9 cellular contexts compared by ENCODE assay signal in the genomic region with DNA sequence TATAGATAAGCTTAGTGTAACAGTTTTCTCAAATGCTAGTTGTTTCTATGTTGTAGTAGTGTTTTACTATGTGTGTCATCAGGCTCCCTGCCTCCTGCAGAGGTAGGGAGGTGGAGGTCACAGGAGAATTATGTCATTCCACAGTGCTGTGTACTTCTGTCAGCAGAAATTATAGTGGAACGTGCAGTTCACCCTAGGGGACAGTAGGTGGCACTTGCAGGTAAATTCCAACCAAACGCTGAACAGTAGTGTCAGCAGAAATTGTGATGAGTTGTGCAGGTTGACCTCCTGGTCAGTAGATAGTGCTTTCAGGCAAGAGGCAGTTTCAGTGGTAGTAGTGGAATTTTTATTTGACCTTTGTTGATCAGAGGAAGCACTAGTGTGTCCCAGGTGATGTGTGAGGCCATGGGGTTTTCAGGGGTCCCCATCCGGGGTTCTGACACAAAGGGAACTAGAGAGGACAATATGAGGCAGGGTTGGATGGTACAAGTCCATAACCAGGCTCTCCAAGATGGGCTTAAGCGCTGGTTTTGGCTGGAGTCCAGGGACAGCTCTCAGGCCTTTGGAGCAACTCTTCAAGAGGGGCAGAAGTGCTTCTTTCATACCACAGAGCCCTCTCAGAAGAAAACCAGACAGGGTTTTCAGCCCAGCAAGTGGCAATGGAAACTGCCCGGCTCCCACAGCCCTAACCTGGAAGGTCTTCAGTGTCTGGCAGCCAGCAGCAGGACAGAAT.
A peak's percentile ranks its signal among the peaks of the same experiment; 100 is the strongest.
DNase-seq lines count a peak whose midpoint lies in the region; ATAC-seq and TF ChIP-seq lines count a peak whose summit lies in the region.
"Had no signal": no experiment of that assay in that cellular context is flagged by ENCODE, and none has a peak within 500 bp of the region (broad histone marks: within the 10 kb centered on the region; RNA-seq: fewer than 3 reads in every experiment).

No MANE protein-coding gene starts in this region.

- CTCF ChIA-PET in OCI-LY7 (lab: Charles Lee; ENCODE audit: unreplicated experiment), result no interaction called here

- intact Hi-C loops in OCI-LY7 (cut with micrococcal nuclease; ENCODE audit: unreplicated experiment), result loop anchor here (5.0 to 10.0 kb wide), 2 partner anchors 987 to 1344 kb away; no protein-coding TSS in a partner anchor
- intact Hi-C loops in natural killer cell (cut with micrococcal nuclease), result no loop called here

- H3K27ac Mint-ChIP-seq in natural killer cell, result no peak overlapping the region
- H3K27ac Mint-ChIP-seq: activated naive CD8-positive, alpha-beta T cell had no signal

- H3K27ac ChIP-seq in OCI-LY7 (ENCODE audit: low read depth, low read length, poor library complexity, severe bottlenecking) (no peak overlapping the region), lung (ENCODE audit: low read depth in 1 of 2, low read length in 1 of 2) (no peak overlapping the region)

- H3K4me3 ChIP-seq in OCI-LY7 (ENCODE audit: low read depth, low read length, poor library complexity, severe bottlenecking) (no peak overlapping the region), lung (no peak overlapping the region)

- POLR2A ChIA-PET in OCI-LY7 (lab: Charles Lee), result no interaction called here

- H3K36me3 ChIP-seq in OCI-LY7 (ENCODE audit: insufficient read depth, low read length) (no peaks in the 10 kb centered on the region), lung (ENCODE audit: control insufficient read depth in 2 of 2, insufficient read depth in 2 of 2, low read length in 2 of 2) (no peaks in the 10 kb centered on the region)

- H3K9me3 Mint-ChIP-seq in natural killer cell, result peaks cover 3 to 7% of the 10 kb centered on the region in 2 donors

- no peak overlapping the region for H3K4me3 Mint-ChIP-seq in natural killer cell
- H3K4me3 Mint-ChIP-seq: activated naive CD8-positive, alpha-beta T cell had no signal

- BruUV-seq in OCI-LY7 (replicated peaks; lab: Mats Ljungman, UMichigan), result no TSS peak

- H3K79me2 ChIP-seq in OCI-LY7 (ENCODE audit: insufficient read depth, low read depth, low read length), result no peaks in the 10 kb centered on the region

- TF ChIP-seq CTCF in OCI-LY7 (conservative IDR thresholded peaks at IDR 0.05; ENCODE audit: low read length) (peak; percentile 79), lung (IDR thresholded peaks at IDR 0.05; ENCODE audit: control extremely low read depth, extremely low read depth) (peak; percentile 8), natural killer cell (IDR thresholded peaks at IDR 0.05) (no peak)

- no peaks in the 10 kb centered on the region for H3K36me3 Mint-ChIP-seq in natural killer cell
- H3K36me3 Mint-ChIP-seq: activated naive CD8-positive, alpha-beta T cell had no signal

- DNase-seq in activated CD4-positive, alpha-beta T cell treated with anti-CD3 and anti-CD28 coated beads for 48 hours, result peak; percentile 48
- no peak for DNase-seq in activated CD4-positive, alpha-beta T cell treated with anti-CD3 and anti-CD28 coated beads for 4 hours
- DNase-seq in HT1080 (ENCODE audit: low read depth), result peak; percentile 66
- peak; percentile 31 for DNase-seq in OCI-LY7 (ENCODE audit: low spot score)
- DNase-seq in cerebellar cortex (ENCODE audit: low spot score), result peak; percentile 16
- DNase-seq in lung (ENCODE audit: low spot score), result peak; percentile 51
- DNase-seq in natural killer cell, result no peak

- H3K9me2 ChIP-seq in OCI-LY7 (ENCODE audit: insufficient read depth, low read length), result no peaks in the 10 kb centered on the region

- no peak overlapping the region for H2AFZ ChIP-seq in OCI-LY7 (ENCODE audit: low read length)

- H3K27me3 ChIP-seq in lung (ENCODE audit: control insufficient read depth, insufficient read depth), result no peaks in the 10 kb centered on the region

- no peaks in the 10 kb centered on the region for H3K27me3 Mint-ChIP-seq in natural killer cell (ENCODE audit: low read depth in 2 of 2)

- WGBS in lung, 2 donors, result 42 to 51% methylated on average over 5 of the region's 5 CpGs

- H3K4me1 Mint-ChIP-seq in natural killer cell, result no peaks in the 10 kb centered on the region

- H4K20me1 ChIP-seq in OCI-LY7 (ENCODE audit: insufficient read depth, low read length), result no peaks in the 10 kb centered on the region

- no peak overlapping the region for H3K4me2 ChIP-seq in OCI-LY7 (ENCODE audit: low read length)

- H3K4me1 ChIP-seq in OCI-LY7 (ENCODE audit: insufficient read depth, low read length, poor library complexity, severe bottlenecking), result no peaks in the 10 kb centered on the region
- H3K4me1 ChIP-seq in lung (ENCODE audit: control insufficient read depth in 2 of 2, insufficient read depth in 2 of 2, low read length in 2 of 2), result no peaks in the 10 kb centered on the region

- peak; percentile 98 for ATAC-seq in GM21825 (IDR thresholded peaks at IDR 0.05; ENCODE audit: unreplicated experiment)
- ATAC-seq in lung (ENCODE audit: insufficient read depth, low FRiP score), result peak; percentile 66
- no peak for ATAC-seq in natural killer cell

- H3K9me3 ChIP-seq in OCI-LY7 (ENCODE audit: low read length), result no peaks in the 10 kb centered on the region
- H3K9me3 ChIP-seq in lung (ENCODE audit: control insufficient read depth in 2 of 2, insufficient read depth in 1 of 2, low read length in 1 of 2), result peaks cover 0 to 2% of the 10 kb centered on the region in 2 donors

Comparison
In these comparisons a context has a peak if more than half of its experiments do, and no peak if none do; other contexts are left out.
1. DNase-seq: peak in activated CD4-positive, alpha-beta T cell treated with anti-CD3 and anti-CD28 coated beads for 48 hours (single experiment), HT1080 (single experiment), OCI-LY7 (single experiment), cerebellar cortex (single experiment) and lung (single experiment); none in activated CD4-positive, alpha-beta T cell treated with anti-CD3 and anti-CD28 coated beads for 4 hours (0 of 2) and natural killer cell (single experiment).
2. ATAC-seq: peak in GM21825 (single experiment) and lung (single experiment); none in natural killer cell (0 of 3).